In the genomic region with DNA sequence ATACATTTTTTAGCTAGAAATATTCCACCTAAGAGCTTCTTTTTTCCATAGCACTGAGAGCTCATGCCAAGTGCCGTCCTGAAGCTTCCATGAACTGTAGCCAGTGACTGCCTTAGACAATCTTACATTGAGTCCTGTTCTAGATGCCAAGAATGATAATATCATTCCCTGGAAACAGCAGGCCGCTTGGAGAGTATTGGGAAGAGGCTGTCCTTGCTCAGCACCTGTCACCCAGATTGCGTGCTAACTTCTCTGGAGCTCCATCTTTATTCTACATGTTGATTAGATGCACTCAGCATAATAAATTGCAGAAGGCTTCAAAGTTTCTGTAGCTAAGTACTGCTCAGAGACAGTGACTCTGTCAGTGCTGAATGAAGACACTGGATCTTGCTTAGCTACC, we compare ENCODE assay signal across 15 cellular contexts.
"Had no signal": no experiment of that assay in that cellular context is flagged by ENCODE, and none has a peak within 500 bp of the region (broad histone marks: within the 10 kb centered on the region; RNA-seq: fewer than 3 reads in every experiment).

No MANE protein-coding gene starts in this region.

- H3K4me1 Mint-ChIP-seq: natural killer cell had no signal

- H3K27ac ChIP-seq: gastroesophageal sphincter, tibial artery, upper lobe of left lung, uterus had no signal

- H3K4me1 ChIP-seq: tibial artery, upper lobe of left lung, uterus had no signal

- H3K36me3 Mint-ChIP-seq: natural killer cell; stimulated activated effector memory CD8-positive, alpha-beta T cell treated with anti-CD3 and anti-CD28 coated beads, Interleukin-12 subunit alpha, Interleukin-12 subunit beta, amount 100 ng/mL, for 72 hours had no signal

- H3K4me3 ChIP-seq: gastroesophageal sphincter, tibial artery, upper lobe of left lung, uterus had no signal

- H3K9me3 ChIP-seq: gastroesophageal sphincter, tibial artery, upper lobe of left lung, uterus had no signal

- H3K36me3 ChIP-seq: gastroesophageal sphincter, tibial artery, upper lobe of left lung, uterus had no signal

- H3K27me3 ChIP-seq: gastroesophageal sphincter, tibial artery, upper lobe of left lung, uterus had no signal

- H3K27ac Mint-ChIP-seq: natural killer cell; stimulated activated effector memory CD8-positive, alpha-beta T cell treated with anti-CD3 and anti-CD28 coated beads, Interleukin-12 subunit alpha, Interleukin-12 subunit beta, amount 100 ng/mL, for 72 hours had no signal

- H3K4me3 Mint-ChIP-seq: natural killer cell; neural crest cell; stimulated activated effector memory CD8-positive, alpha-beta T cell treated with anti-CD3 and anti-CD28 coated beads, Interleukin-12 subunit alpha, Interleukin-12 subunit beta, amount 100 ng/mL, for 72 hours had no signal

- H3K9me3 Mint-ChIP-seq: natural killer cell; neural crest cell; stimulated activated effector memory CD8-positive, alpha-beta T cell treated with anti-CD3 and anti-CD28 coated beads, Interleukin-12 subunit alpha, Interleukin-12 subunit beta, amount 100 ng/mL, for 72 hours had no signal

- DNase-seq: effector memory CD4-positive, alpha-beta T cell; glutamatergic neuron; islet precursor cell; mammary epithelial cell; natural killer cell; right cardiac atrium; stimulated activated CD4-positive, alpha-beta T cell treated with anti-CD3 and anti-CD28 coated beads, Interleukin-4, amount 100 ng/mL, for 1 hour; stimulated activated CD8-positive, alpha-beta memory T cell treated with anti-CD3 and anti-CD28 coated beads, Interleukin-4, amount 100 ng/mL, for 48 hours; stimulated activated naive CD8-positive, alpha-beta T cell treated with anti-CD3 and anti-CD28 coated beads, Interleukin-15, Interleukin-2, amounts not matched to agents 100 U/mL and 50 U/mL, for 24 hours; tibial artery; upper lobe of left lung; uterus had no signal
